14 cellular contexts compared by ENCODE assay signal in genomic region chr6:138087549-138087948, GRCh38. TPM values are rescaled to one million over a fixed set of nuclear protein-coding genes. Genes with fewer than 3 reads are reported as not detected.
DNase-seq lines count a peak whose midpoint lies in the region; ATAC-seq and TF ChIP-seq lines count a peak whose summit lies in the region.
"Had no signal": no experiment of that assay in that cellular context is flagged by ENCODE, and none has a peak within 500 bp of the region (broad histone marks: within the 10 kb centered on the region; RNA-seq: fewer than 3 reads in every experiment).

No MANE protein-coding gene starts in this region.

- no peak overlapping the region for H2AFZ ChIP-seq in GM23338

- H3K79me2 ChIP-seq in GM23338 (replicated peaks; ENCODE audit: insufficient read depth), result no peaks in the 10 kb centered on the region

- H3K4me2 ChIP-seq in GM23338, result no peak overlapping the region

- CTCF ChIA-PET in activated CD8-positive, alpha-beta memory T cell treated with anti-CD3 and anti-CD28 coated beads, Interleukin-2, amount 10 ng/mL, durations not matched to agents 7 days and 5 days (lab: Charles Lee), result no interaction called here

- H3K4me1 Mint-ChIP-seq in GM23338, result peaks cover 24% of the 10 kb centered on the region
- no peaks in the 10 kb centered on the region for H3K4me1 Mint-ChIP-seq in activated CD8-positive, alpha-beta memory T cell treated with anti-CD3 and anti-CD28 coated beads, Interleukin-2, amount 10 ng/mL, durations not matched to agents 7 days and 5 days

- no peaks in the 10 kb centered on the region for H3K27me3 ChIP-seq in GM23338 (ENCODE audit: insufficient read depth)
- H3K27me3 ChIP-seq: cardiac muscle cell had no signal

- no peaks in the 10 kb centered on the region for H3K9me3 Mint-ChIP-seq in GM23338
- H3K9me3 Mint-ChIP-seq in activated CD8-positive, alpha-beta memory T cell treated with anti-CD3 and anti-CD28 coated beads, Interleukin-2, amount 10 ng/mL, durations not matched to agents 7 days and 5 days (ENCODE audit: low read depth), result no peaks in the 10 kb centered on the region

- no peak overlapping the region for H3K4me3 Mint-ChIP-seq in GM23338
- H3K4me3 Mint-ChIP-seq in activated CD8-positive, alpha-beta memory T cell treated with anti-CD3 and anti-CD28 coated beads, Interleukin-2, amount 10 ng/mL, durations not matched to agents 7 days and 5 days, result no peak overlapping the region

- H4K20me1 ChIP-seq in GM23338 (replicated peaks; ENCODE audit: insufficient read depth), result 0 out of 2 replicates have a peak, but pooled peaks cover 1% of the 10 kb centered on the region

- TF ChIP-seq CTCF in GM23338 (conservative IDR thresholded peaks at IDR 0.05; ENCODE audit: low read depth in 2 of 2) (no peak), epithelial cell of esophagus (IDR thresholded peaks at IDR 0.05; ENCODE audit: insufficient read depth, low read depth, low read length, missing control alignments) (no peak)

- no peaks in the 10 kb centered on the region for H3F3A ChIP-seq in GM23338 (replicated peaks; ENCODE audit: low read depth)

- no peak overlapping the region for H3K27ac ChIP-seq in GM23338 (ENCODE audit: low read depth)
- H3K27ac ChIP-seq: cardiac muscle cell had no signal

- no peaks in the 10 kb centered on the region for H3K27me3 Mint-ChIP-seq in GM23338 (ENCODE audit: insufficient read depth, low read depth, poor library complexity)
- peaks cover 3% of the 10 kb centered on the region for H3K27me3 Mint-ChIP-seq in activated CD8-positive, alpha-beta memory T cell treated with anti-CD3 and anti-CD28 coated beads, Interleukin-2, amount 10 ng/mL, durations not matched to agents 7 days and 5 days

- H3K4me1 ChIP-seq in GM23338 (ENCODE audit: insufficient read depth), result peaks cover 8% of the 10 kb centered on the region; the same call in 1 of the 2 replicates

- peak overlapping the region; percentile 47; the same call in 1 of the 2 replicates for H3K27ac Mint-ChIP-seq in GM23338
- no peak overlapping the region for H3K27ac Mint-ChIP-seq in activated CD8-positive, alpha-beta memory T cell treated with anti-CD3 and anti-CD28 coated beads, Interleukin-2, amount 10 ng/mL, durations not matched to agents 7 days and 5 days

- no peak overlapping the region for H3K4me3 ChIP-seq in GM23338
- no peak overlapping the region for H3K4me3 ChIP-seq in epithelial cell of esophagus (ENCODE audit: low read length)
- H3K4me3 ChIP-seq: cardiac muscle cell had no signal

- H3K36me3 Mint-ChIP-seq in GM23338 (ENCODE audit: low read depth), result peaks cover 4% of the 10 kb centered on the region; the same call in 1 of the 3 replicates
- H3K36me3 Mint-ChIP-seq in activated CD8-positive, alpha-beta memory T cell treated with anti-CD3 and anti-CD28 coated beads, Interleukin-2, amount 10 ng/mL, durations not matched to agents 7 days and 5 days, result peaks cover under 1% of the 10 kb centered on the region

- ATAC-seq in GM23338, result peak; percentile 61
- no peak for ATAC-seq in activated CD8-positive, alpha-beta memory T cell treated with anti-CD3 and anti-CD28 coated beads, Interleukin-2, amount 10 ng/mL, durations not matched to agents 7 days and 5 days
- ATAC-seq in HG02588 (IDR thresholded peaks at IDR 0.05; ENCODE audit: unreplicated experiment), result no peak
- ATAC-seq: SK-N-SH treated with all-trans-retinoic acid at 6 μM for 48 hours had no signal

- DNase-seq in GM23338 (ENCODE audit: low spot score), result peak; percentile 19
- DNase-seq in NCI-H748 (lab: John Stamatoyannopoulos, UW; ENCODE audit: unreplicated experiment), result peak; percentile 75
- DNase-seq in epithelial cell of esophagus (ENCODE audit: low read depth), result peak; percentile 79
- peak; percentile 40 for DNase-seq in renal cortical epithelial cell (ENCODE audit: low read depth)
- DNase-seq in activated CD8-positive, alpha-beta memory T cell treated with anti-CD3 and anti-CD28 coated beads, Interleukin-2, amount 10 ng/mL, durations not matched to agents 7 days and 5 days, result no peak
- DNase-seq in AG20443 (ENCODE audit: low spot score), result no peak
- no peak for DNase-seq in activated CD4-positive, alpha-beta T cell treated with anti-CD3 and anti-CD28 coated beads, Interleukin-2, amount 50 U/mL, for 48 hours
- DNase-seq: activated CD4-positive, CD25-positive, alpha-beta regulatory T cell treated with anti-CD3 and anti-CD28 coated beads, Interleukin-2, amount 50 U/mL, for 72 hours; activated gamma-delta T cell treated with Interleukin-2 at 50 U/mL for 16 hours; KBM-7; retina had no signal

- peaks cover 7% of the 10 kb centered on the region for H3K9me2 ChIP-seq in GM23338 (ENCODE audit: insufficient read depth)

- no peaks in the 10 kb centered on the region for H3K36me3 ChIP-seq in GM23338 (ENCODE audit: insufficient read depth)
- H3K36me3 ChIP-seq: cardiac muscle cell had no signal

TF ChIP-seq in GM23338, 12 proteins besides CTCF, POLR2A, EP300 and RAD21:
- TF ChIP-seq EZH2 (IDR thresholded peaks at IDR 0.05; ENCODE audit: low read depth, unreplicated experiment), result no peak
- no peak for TF ChIP-seq ZNF114 (CRISPR knock-in tag; IDR thresholded peaks at IDR 0.05)
- TF ChIP-seq ZNF462 (CRISPR knock-in tag; IDR thresholded peaks at IDR 0.05), result no peak
- no peak for TF ChIP-seq POLR2AphosphoS5 (IDR thresholded peaks at IDR 0.05; ENCODE audit: low read depth)
- no peak for TF ChIP-seq STAT1 (IDR thresholded peaks at IDR 0.05; ENCODE audit: unreplicated experiment)

RNA-seq across cellular contexts. Expression of gene PERP, which starts 19.7 kb away (rescaled TPM):
- 20.1 and 23.7 TPM in 2 replicates for total RNA-seq in GM23338 (2014; rRNA removed; shearing (Covaris generic))
- polyA plus RNA-seq in GM23338 (2016; fragmentation: Nextera tagmentation; extraction: Ambion mirVana), result 28.1 and 28.4 TPM in 2 replicates
- total RNA-seq in renal cortical epithelial cell, result 44.5 and 49.8 TPM in 2 replicates
- 10 to 100 TPM; 11.8 to 13.4 TPM for total RNA-seq in activated CD8-positive, alpha-beta memory T cell treated with anti-CD3 and anti-CD28 coated beads, Interleukin-2, amount 10 ng/mL, durations not matched to agents 7 days and 5 days

Comparison
In these comparisons a context has a peak if more than half of its experiments do, and no peak if none do; other contexts are left out.
1. DNase-seq: peak in GM23338 (single experiment), NCI-H748 (single experiment), epithelial cell of esophagus (single experiment) and renal cortical epithelial cell (single experiment); none in activated CD8-positive, alpha-beta memory T cell treated with anti-CD3 and anti-CD28 coated beads, Interleukin-2, amount 10 ng/mL, durations not matched to agents 7 days and 5 days (single experiment), AG20443 (single experiment) and activated CD4-positive, alpha-beta T cell treated with anti-CD3 and anti-CD28 coated beads, Interleukin-2, amount 50 U/mL, for 48 hours (0 of 2).